ENCODE assay signal across 19 cellular contexts in genomic region chr17:57866723-57867122, GRCh38. TPM values are rescaled to one million over a fixed set of nuclear protein-coding genes. Genes with fewer than 3 reads are reported as not detected.
DNase-seq lines count a peak whose midpoint lies in the region; ATAC-seq and TF ChIP-seq lines count a peak whose summit lies in the region.
"Had no signal": no experiment of that assay in that cellular context is flagged by ENCODE, and none has a peak within 500 bp of the region (broad histone marks: within the 10 kb centered on the region; RNA-seq: fewer than 3 reads in every experiment).

No MANE protein-coding gene starts in this region.

- no peak overlapping the region for H4K8ac ChIP-seq in neuronal stem cell (ENCODE audit: low read depth, low read length)

- H3K4me2 ChIP-seq in HCT116 (ENCODE audit: low read length) (peak overlapping the region; percentile 76), neuronal stem cell (ENCODE audit: insufficient read depth, low read length, poor library complexity, severe bottlenecking) (no peak overlapping the region)

- H4K20me1 ChIP-seq in HCT116 (ENCODE audit: insufficient read depth): no peaks in the 10 kb centered on the region

- TF ChIP-seq POLR2A in HCT116 (IDR thresholded peaks at IDR 0.05; ENCODE audit: borderline replicate concordance, extremely low read depth, insufficient read depth, insufficient read length): no peak

- no peak overlapping the region for H2BK120ac ChIP-seq in neuronal stem cell (ENCODE audit: low read depth, low read length)

- H3K27ac Mint-ChIP-seq in endothelial cell (ENCODE audit: unreplicated experiment): no peak overlapping the region
- H3K27ac Mint-ChIP-seq: CD4-positive, alpha-beta T cell; nephron progenitor cell had no signal

- CTCF ChIA-PET in HCT116 (lab: Charles Lee): interaction anchor here (2.5 to 5.0 kb wide), 2 partner anchors 130 to 133 kb away, joined by 7 to 26 read pairs; no protein-coding TSS in a partner anchor

- H3K9me3 ChIP-seq in HCT116 (ENCODE audit: control insufficient read depth in 1 of 2, insufficient read depth in 1 of 2, low read depth in 1 of 2, low read length in 2 of 2) (no peaks in the 10 kb centered on the region), ascending aorta (no peaks in the 10 kb centered on the region), neuronal stem cell (replicated peaks in 1 of 2; ENCODE audit: control insufficient read depth in 2 of 2, insufficient read depth in 1 of 2, low read depth in 1 of 2, low read length in 2 of 2) (peaks cover 0 to 2% of the 10 kb centered on the region in 2 donors), thoracic aorta (no peaks in the 10 kb centered on the region)

- peaks cover 15% of the 10 kb centered on the region for H3K36me3 Mint-ChIP-seq in endothelial cell (ENCODE audit: low read depth, unreplicated experiment)
- H3K36me3 Mint-ChIP-seq: activated CD4-positive, alpha-beta memory T cell treated with anti-CD3 and anti-CD28 coated beads for 36 hours; activated naive CD8-positive, alpha-beta T cell treated with anti-CD3 and anti-CD28 coated beads, Interleukin-2, amount 10 ng/mL, durations not matched to agents 7 days and 5 days had no signal

- no peak overlapping the region for H3K27ac ChIP-seq in HCT116 (ENCODE audit: low read depth, low read length)
- H3K27ac ChIP-seq in ascending aorta: peak overlapping the region; percentile 83 to 95
- H3K27ac ChIP-seq in neuronal stem cell (replicated peaks; ENCODE audit: low read length): no peak overlapping the region
- H3K27ac ChIP-seq in thoracic aorta: peak overlapping the region; percentile 82 to 94
- H3K27ac ChIP-seq in dorsolateral prefrontal cortex: peak overlapping the region in 3 of 59 donors; percentile 53 to 84 (median 75)

- H3K18ac ChIP-seq in neuronal stem cell (ENCODE audit: low read length): peak overlapping the region; percentile 5

- no peak overlapping the region for H2BK5ac ChIP-seq in neuronal stem cell (ENCODE audit: low read length)

- H3K36me3 ChIP-seq in HCT116 (ENCODE audit: control insufficient read depth in 1 of 2, insufficient read depth in 2 of 2, low read length in 2 of 2): peaks cover 0 to 20% of the 10 kb centered on the region in 2 experiments; a peak in 2 of 4 replicates
- H3K36me3 ChIP-seq in ascending aorta: peaks cover 3 to 10% of the 10 kb centered on the region in 2 donors
- H3K36me3 ChIP-seq in neuronal stem cell (replicated peaks in 1 of 2; ENCODE audit: control insufficient read depth in 2 of 2, insufficient read depth in 2 of 2, low read length in 2 of 2): peaks cover 6 to 94% of the 10 kb centered on the region in 2 donors
- H3K36me3 ChIP-seq in thoracic aorta: peaks cover 3% of the 10 kb centered on the region

- RAD21 ChIA-PET in HCT116 (lab: Charles Lee; ENCODE audit: low non-redundant PET in 1 of 2, low total read pairs in 2 of 2, uncharacterized antibody in 2 of 2, unreplicated experiment in 2 of 2): no interaction called here

- peaks cover 23% of the 10 kb centered on the region for H3K27me3 Mint-ChIP-seq in endothelial cell (ENCODE audit: unreplicated experiment)
- H3K27me3 Mint-ChIP-seq: CD4-positive, alpha-beta T cell had no signal

- no peaks in the 10 kb centered on the region for H3K79me2 ChIP-seq in HCT116 (ENCODE audit: insufficient read depth, low read length)

- H2BK15ac ChIP-seq in neuronal stem cell (ENCODE audit: low read length): peak overlapping the region; percentile 3

- no peak overlapping the region for H3K4ac ChIP-seq in neuronal stem cell (ENCODE audit: low read length)

- no peak overlapping the region for H3K4me3 Mint-ChIP-seq in endothelial cell (ENCODE audit: unreplicated experiment)
- H3K4me3 Mint-ChIP-seq: activated CD4-positive, alpha-beta memory T cell treated with anti-CD3 and anti-CD28 coated beads for 36 hours; activated naive CD8-positive, alpha-beta T cell treated with anti-CD3 and anti-CD28 coated beads, Interleukin-2, amount 10 ng/mL, durations not matched to agents 7 days and 5 days; CD4-positive, alpha-beta T cell; nephron progenitor cell had no signal

- no peaks in the 10 kb centered on the region for H3K9me3 Mint-ChIP-seq in endothelial cell (ENCODE audit: unreplicated experiment)
- H3K9me3 Mint-ChIP-seq: activated CD4-positive, alpha-beta memory T cell treated with anti-CD3 and anti-CD28 coated beads for 36 hours; activated naive CD8-positive, alpha-beta T cell treated with anti-CD3 and anti-CD28 coated beads, Interleukin-2, amount 10 ng/mL, durations not matched to agents 7 days and 5 days; CD4-positive, alpha-beta T cell; nephron progenitor cell had no signal

- H3K79me1 ChIP-seq in neuronal stem cell (ENCODE audit: low read depth, low read length): no peaks in the 10 kb centered on the region

- no peak overlapping the region for H3K14ac ChIP-seq in neuronal stem cell (ENCODE audit: low read length)

- DNase-seq in HCT116 (ENCODE audit: low read depth, low spot score): no peak
- DNase-seq in ascending aorta (ENCODE audit: low spot score in 2 of 2): no peak
- DNase-seq in neuronal stem cell (ENCODE audit: low spot score): no peak
- no peak for DNase-seq in thoracic aorta (ENCODE audit: low spot score)
- DNase-seq in dorsolateral prefrontal cortex: no peak
- DNase-seq in endothelial cell (ENCODE audit: low spot score): no peak
- no peak for DNase-seq in omental fat pad (ENCODE audit: low spot score)
- DNase-seq: activated CD4-positive, alpha-beta memory T cell treated with anti-CD3 and anti-CD28 coated beads for 36 hours; activated effector memory CD4-positive, alpha-beta T cell treated with Interleukin-2 at 50 U/mL for 16 hours; activated naive CD8-positive, alpha-beta T cell treated with anti-CD3 and anti-CD28 coated beads, Interleukin-2, amount 10 ng/mL, durations not matched to agents 7 days and 5 days; CD4-positive, alpha-beta T cell; DMS 273 treated with DMSO at 0.1 percent for 48 hours; hypothalamus; MM.1S; NCI-H1417; nephron progenitor cell; SHP77 treated with DMSO at 0.1 percent for 48 hours; stimulated activated CD8-positive, alpha-beta memory T cell treated with anti-CD3 and anti-CD28 coated beads, Interleukin-4, amount 100 ng/mL, for 48 hours; substantia nigra had no signal

- ATAC-seq in HCT116: no peak
- ATAC-seq in thoracic aorta (ENCODE audit: insufficient number of reproducible peaks, low FRiP score, low read depth): no peak
- no peak for ATAC-seq in omental fat pad (ENCODE audit: low FRiP score)

- no TSS peak for BruUV-seq in HCT116 (replicated peaks; lab: Mats Ljungman, UMichigan)

- peaks cover 60 to 89% of the 10 kb centered on the region in 2 experiments for H3K4me1 ChIP-seq in HCT116 (ENCODE audit: control insufficient read depth in 1 of 2, insufficient read depth in 2 of 2, low read length in 2 of 2)
- peaks cover 30 to 36% of the 10 kb centered on the region in 2 donors for H3K4me1 ChIP-seq in ascending aorta
- H3K4me1 ChIP-seq in neuronal stem cell (ENCODE audit: control insufficient read depth in 2 of 2, insufficient read depth in 1 of 2, low read depth in 1 of 2, low read length in 2 of 2): peaks cover 5 to 30% of the 10 kb centered on the region in 2 donors
- H3K4me1 ChIP-seq in thoracic aorta (ENCODE audit: control insufficient read depth in 1 of 2, low read depth in 2 of 2): peaks cover 28 to 50% of the 10 kb centered on the region in 2 donors

- TF ChIP-seq CTCF in HCT116 (IDR thresholded peaks at IDR 0.05 in 2 of 3, conservative IDR thresholded peaks at IDR 0.05 in 1 of 3; ENCODE audit: borderline replicate concordance in 1 of 3, insufficient read depth in 1 of 3, low read depth in 2 of 3, low read length in 2 of 3) (no peak), ascending aorta (IDR thresholded peaks at IDR 0.05) (no peak), thoracic aorta (IDR thresholded peaks at IDR 0.05) (no peak), dorsolateral prefrontal cortex (IDR thresholded peaks at IDR 0.05 in 54 of 56, conservative IDR thresholded peaks at IDR 0.05 in 2 of 56; ENCODE audit: low read depth in 1 of 56, partially characterized antibody in 56 of 56) (no peak), endothelial cell (IDR thresholded peaks at IDR 0.05; ENCODE audit: unreplicated experiment) (no peak), omental fat pad (IDR thresholded peaks at IDR 0.05) (no peak)

- intact Hi-C loops in HCT116 (cut with micrococcal nuclease): no loop called here
- intact Hi-C loops in ascending aorta (cut with DNase I): no loop called here
- intact Hi-C loops in dorsolateral prefrontal cortex (cut with DNase I): loop anchor here in 1 of 2 donors (10.0 kb wide), 1 partner anchor 218 kb away; the partner anchor contains the start of gene DYNLL2

- H3K27me3 ChIP-seq in HCT116 (ENCODE audit: insufficient read depth, low read length) (no peaks in the 10 kb centered on the region), ascending aorta (no peaks in the 10 kb centered on the region), neuronal stem cell (ENCODE audit: control insufficient read depth in 3 of 3, insufficient read depth in 3 of 3, low read depth in 1 of 3, low read length in 3 of 3) (peaks cover 0 to 10% (median 0%) of the 10 kb centered on the region in 3 experiments), thoracic aorta (replicated peaks; ENCODE audit: insufficient read depth) (no peaks in the 10 kb centered on the region), dorsolateral prefrontal cortex (no peaks in the 10 kb centered on the region)

- TF ChIP-seq RAD21 in HCT116 (IDR thresholded peaks at IDR 0.05; ENCODE audit: low read depth): no peak

- POLR2A ChIA-PET in HCT116 (lab: Charles Lee): no interaction called here

- H2AK5ac ChIP-seq in neuronal stem cell (ENCODE audit: low read depth, low read length): peak overlapping the region; percentile 68

- H3K4me1 Mint-ChIP-seq in endothelial cell (ENCODE audit: unreplicated experiment): peaks cover 30% of the 10 kb centered on the region

- no peak overlapping the region for H2BK12ac ChIP-seq in neuronal stem cell (ENCODE audit: low read length)

- H2AFZ ChIP-seq in HCT116 (ENCODE audit: low read depth, low read length, poor library complexity, severe bottlenecking): no peak overlapping the region
- H2AFZ ChIP-seq in neuronal stem cell (ENCODE audit: low read length): no peak overlapping the region

- H3K9ac ChIP-seq in HCT116 (ENCODE audit: low read length) (peak overlapping the region; percentile 58; the same call in 1 of the 2 replicates), neuronal stem cell (ENCODE audit: low read depth, low read length, poor library complexity) (no peak overlapping the region)

- no peak overlapping the region for H4K91ac ChIP-seq in neuronal stem cell (ENCODE audit: low read depth, low read length, poor library complexity)

- no CpG with 5 or more reads among the region's 5 CpGs for WGBS in neuronal stem cell (ENCODE audit: extremely low coverage in 2 of 2, insufficient read length in 2 of 2, insufficient replicate concordance in 1 of 2), 2 donors

- H3K4me3 ChIP-seq in HCT116 (replicated peaks in 1 of 2; ENCODE audit: low read depth in 1 of 2, low read length in 2 of 2) (no peak overlapping the region), ascending aorta (no peak overlapping the region), neuronal stem cell (ENCODE audit: low read length in 2 of 2) (no peak overlapping the region), thoracic aorta (no peak overlapping the region), dorsolateral prefrontal cortex (no peak overlapping the region)

- no peak overlapping the region for H3K23ac ChIP-seq in neuronal stem cell (ENCODE audit: low read depth, low read length, poor library complexity)

- no peaks in the 10 kb centered on the region for H3K9me2 ChIP-seq in HCT116 (ENCODE audit: insufficient read depth)

RNA-seq across cellular contexts. Expression of gene MRPS23, which starts 16.9 kb away (rescaled TPM):
- total RNA-seq in HCT116 (2021; ENCODE audit: unreplicated experiment) (109 TPM), ascending aorta (2.0 TPM), thoracic aorta (10 to 100 TPM; 16.2 to 16.6 TPM), dorsolateral prefrontal cortex (10 to 100 TPM; 32.8 to 72.7 (median 51.3) TPM), endothelial cell (ENCODE audit: unreplicated experiment) (39.3 TPM), omental fat pad (10 to 100 TPM in 3 of 4 donors, 1 to 10 TPM in 1; 7.9 to 17.1 (median 15.2) TPM)
- polyA plus RNA-seq in HCT116 (2012): 69.5 and 101 TPM in 2 replicates
- 21.6 TPM for polyA plus RNA-seq in neuronal stem cell (2013, experiment 1 of 2)
- 19.9 TPM for polyA plus RNA-seq in neuronal stem cell (2013, experiment 2 of 2)

Comparison
In these comparisons a context has a peak if more than half of its experiments do, and no peak if none do; other contexts are left out.
1. H3K27ac ChIP-seq: peak in ascending aorta (2 of 2) and thoracic aorta (2 of 2); none in HCT116 (single experiment) and neuronal stem cell (single experiment).